12 cellular contexts compared by ENCODE assay signal in the genomic region with DNA sequence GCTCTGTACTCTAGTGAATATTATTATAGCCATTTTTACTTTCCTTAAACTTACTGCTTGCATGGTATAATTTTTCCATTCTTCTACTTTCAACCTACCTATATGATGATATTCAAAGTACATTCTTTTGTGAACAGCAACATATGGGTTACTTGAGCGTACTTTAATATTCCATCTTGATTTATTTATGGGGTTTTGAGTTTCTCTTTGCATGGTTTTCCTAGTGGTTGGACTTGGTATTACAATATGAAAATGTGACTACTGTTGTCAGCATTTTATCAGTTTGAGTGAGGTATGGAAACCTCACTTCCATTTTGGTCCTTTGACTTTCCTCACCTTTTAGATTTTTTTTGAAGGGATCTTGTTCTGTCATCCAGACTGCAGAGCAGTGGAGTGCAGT. TPM values are rescaled to one million over a fixed set of nuclear protein-coding genes. Genes with fewer than 3 reads are reported as not detected.
DNase-seq lines count a peak whose midpoint lies in the region; ATAC-seq, FAIRE-seq and TF ChIP-seq lines count a peak whose summit lies in the region.
"Had no signal": no experiment of that assay in that cellular context is flagged by ENCODE, and none has a peak within 500 bp of the region (broad histone marks: within the 10 kb centered on the region; RNA-seq: fewer than 3 reads in every experiment).

No MANE protein-coding gene starts in this region.

- DNase-seq in ELR (ENCODE audit: low read depth) (peak; percentile 17), KBM-7 (peak; percentile 46), bronchial epithelial cell (ENCODE audit: low read depth) (no peak), mesothelial cell of epicardium (ENCODE audit: low spot score in 2 of 2, unreplicated experiment in 2 of 2) (no peak), DMS114 treated with DMSO at 0.1 percent for 48 hours (lab: John Stamatoyannopoulos, UW; ENCODE audit: unreplicated experiment) (no peak), medulla oblongata (ENCODE audit: extremely low spot score) (no peak), NCI-H1048 (lab: John Stamatoyannopoulos, UW) (no peak)
- DNase-seq: activated CD8-positive, alpha-beta memory T cell treated with anti-CD3 and anti-CD28 coated beads, Interleukin-2, amount 50 U/mL, for 4 hours; NCI-H187 had no signal

- H3K27ac Mint-ChIP-seq in mesothelial cell of epicardium = no peak overlapping the region
- H3K27ac Mint-ChIP-seq: brain had no signal

- peak; percentile 9 for TF ChIP-seq CTCF in bronchial epithelial cell (IDR thresholded peaks at IDR 0.05; ENCODE audit: insufficient read depth, low read length, severe bottlenecking)
- peak; percentile 89 for TF ChIP-seq CTCF in mesothelial cell of epicardium (IDR thresholded peaks at IDR 0.05; ENCODE audit: unreplicated experiment)

- H3K27me3 ChIP-seq in bronchial epithelial cell (ENCODE audit: control insufficient read depth, insufficient read depth, low read length) = no peaks in the 10 kb centered on the region

- H3K4me3 Mint-ChIP-seq in mesothelial cell of epicardium = no peak overlapping the region
- H3K4me3 Mint-ChIP-seq: brain had no signal

- no peak for FAIRE-seq in bronchial epithelial cell (lab: Jason Lieb, UNC)

- no peaks in the 10 kb centered on the region for H3K36me3 ChIP-seq in bronchial epithelial cell (ENCODE audit: control insufficient read depth, insufficient read depth, low read length)

- H3K4me1 Mint-ChIP-seq in mesothelial cell of epicardium = no peaks in the 10 kb centered on the region
- H3K4me1 Mint-ChIP-seq: brain had no signal

- no peak overlapping the region for H3K4me3 ChIP-seq in bronchial epithelial cell (ENCODE audit: low read depth, low read length)

- H3K9me3 Mint-ChIP-seq in mesothelial cell of epicardium = peaks cover 30% of the 10 kb centered on the region

- no peaks in the 10 kb centered on the region for H3K36me3 Mint-ChIP-seq in mesothelial cell of epicardium
- H3K36me3 Mint-ChIP-seq: brain had no signal

- in situ Hi-C loops in KBM-7 (cut with MboI; ENCODE audit: low pct_unique_long_range_greater_than_20kb, low sequenced_read_pairs) = no loop called here

- H3K27me3 Mint-ChIP-seq in mesothelial cell of epicardium (ENCODE audit: low read depth) = peaks cover 4% of the 10 kb centered on the region

- ATAC-seq in HG02870 (IDR thresholded peaks at IDR 0.05; ENCODE audit: unreplicated experiment) = no peak

RNA-seq across cellular contexts. Expression of a gene that starts 35.9 kb away (rescaled TPM):
- total RNA-seq in bronchial epithelial cell (not detected in 2 replicates), mesothelial cell of epicardium (not detected in 3 replicates)
- total RNA-seq: RPMI7951 had no signal

Comparison
In these comparisons a context has a peak if more than half of its experiments do, and no peak if none do; other contexts are left out.
1. DNase-seq: peak in ELR (single experiment) and KBM-7 (single experiment); none in bronchial epithelial cell (single experiment), mesothelial cell of epicardium (0 of 2), DMS114 treated with DMSO at 0.1 percent for 48 hours (single experiment), medulla oblongata (single experiment) and NCI-H1048 (single experiment).